ENCODE assay signal across 1 cellular context in genomic region chr2:176589956-176590509, GRCh38.
TF ChIP-seq lines count a peak whose summit lies in the region.

No MANE protein-coding gene starts in this region.

TF ChIP-seq in K562, 482 proteins besides CTCF, POLR2A, EP300 and RAD21 (continued from another document):
- no peak for TF ChIP-seq ZNF407 (IDR thresholded peaks at IDR 0.05; ENCODE audit: low read depth)
- TF ChIP-seq PHB (CRISPR knock-in tag; IDR thresholded peaks at IDR 0.05): no peak
